ENCODE assay signal across 8 cellular contexts in the genomic region with DNA sequence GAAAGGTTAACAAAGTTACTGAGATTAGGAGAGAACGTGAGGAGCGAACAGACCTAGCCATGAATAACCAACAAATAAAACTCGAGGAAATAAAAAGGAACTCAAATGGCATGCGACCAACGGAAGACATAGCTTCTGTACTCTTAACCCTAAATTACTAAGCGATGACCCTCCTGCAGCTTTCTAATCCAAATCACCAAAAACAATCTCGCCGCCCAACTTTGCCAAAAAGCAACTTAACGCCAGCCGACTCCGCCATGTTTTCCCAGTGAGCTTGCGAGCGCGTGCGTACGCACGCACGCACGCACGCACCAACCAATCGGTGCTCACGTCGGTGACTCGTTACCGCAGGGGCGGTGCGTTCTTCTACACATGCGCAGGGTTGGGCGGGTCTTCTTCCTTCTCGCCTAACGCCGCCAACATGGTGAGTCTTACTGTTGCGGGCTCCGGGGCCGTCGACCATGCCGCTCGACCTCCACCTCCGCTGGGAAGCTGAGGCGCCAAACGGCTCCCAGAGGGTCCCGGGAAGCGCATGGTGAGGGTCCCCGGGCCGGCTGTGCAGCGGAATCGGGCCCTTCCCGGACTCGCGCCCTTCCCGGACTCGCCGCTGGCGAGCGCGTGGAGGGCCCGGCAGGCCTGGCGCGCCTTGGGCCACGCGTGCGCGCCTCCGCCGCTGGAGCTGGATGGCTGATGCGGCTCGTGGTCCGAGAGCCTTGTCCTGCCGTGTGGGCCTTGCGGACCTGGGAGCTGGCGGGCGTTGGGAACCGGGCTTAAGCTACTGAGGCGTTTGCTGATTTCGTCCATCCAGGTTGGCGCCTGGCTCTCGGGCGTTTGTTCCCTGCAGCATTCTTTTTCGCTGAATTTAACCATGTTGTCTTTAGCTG. TPM values are rescaled to one million over a fixed set of nuclear protein-coding genes. Genes with fewer than 3 reads are reported as not detected.
A peak's percentile ranks its signal among the peaks of the same experiment; 100 is the strongest.
DNase-seq lines count a peak whose midpoint lies in the region; ATAC-seq and TF ChIP-seq lines count a peak whose summit lies in the region.

RPL14 (plus strand) TSS at position 400 of the 884 bp plus-strand sequence; CDS start at position 533, 133 bp downstream.

- POLR2A ChIA-PET in GM10248 (lab: Yijun Ruan, JAX): interaction anchor here (1.0 kb wide), 2 partner anchors 15 to 25 kb away, joined by 3 read pairs; no protein-coding TSS in a partner anchor

- no peaks in the 10 kb centered on the region for H3K9me3 ChIP-seq in SU-DHL-6 (ENCODE audit: insufficient read depth, low read length)
- H3K9me3 ChIP-seq in ovary: no peaks in the 10 kb centered on the region
- no peaks in the 10 kb centered on the region for H3K9me3 ChIP-seq in thyroid gland

- peak within 1 kb of the TSS; percentile 89 for H3K9ac ChIP-seq in SU-DHL-6 (ENCODE audit: low read length)

- H3K4me1 ChIP-seq in ovary (ENCODE audit: insufficient read depth) (peaks cover 9% of the 10 kb centered on the region), thyroid gland (peaks cover 10 to 22% of the 10 kb centered on the region in 2 donors)

- no peaks in the 10 kb centered on the region for H3K27me3 ChIP-seq in SU-DHL-6 (ENCODE audit: low read length)
- H3K27me3 ChIP-seq in ovary: no peaks in the 10 kb centered on the region
- H3K27me3 ChIP-seq in thyroid gland: no peaks in the 10 kb centered on the region

- peak; percentile 16 for TF ChIP-seq EP300 in ovary (IDR thresholded peaks at IDR 0.05)

- TF ChIP-seq POLR2A in ovary (IDR thresholded peaks at IDR 0.05): peak; percentile 97
- peak; percentile 70 to 96 for TF ChIP-seq POLR2A in thyroid gland (IDR thresholded peaks at IDR 0.05)

- H3K27ac ChIP-seq in SU-DHL-6 (ENCODE audit: low read depth, low read length): peak within 1 kb of the TSS; percentile 54
- H3K27ac ChIP-seq in ovary: peak within 1 kb of the TSS; percentile 74 to 81
- peak within 1 kb of the TSS; percentile 68 to 93 (median 87) for H3K27ac ChIP-seq in thyroid gland

- CTCF ChIA-PET in GM10248 (lab: Yijun Ruan, JAX): no interaction called here

- 0% methylated on average over 66 to 79 of the region's 79 CpGs for WGBS in ovary, 3 donors
- 0% methylated on average over 17 to 39 of the region's 79 CpGs for WGBS in thyroid gland, 2 donors

- H3K36me3 ChIP-seq in SU-DHL-6 (ENCODE audit: low read length) (peaks cover 32% of the 10 kb centered on the region), ovary (no peaks in the 10 kb centered on the region), thyroid gland (peaks cover 25 to 31% of the 10 kb centered on the region in 2 donors)

- H3K4me2 ChIP-seq in SU-DHL-6 (ENCODE audit: low read depth, low read length, poor library complexity, severe bottlenecking): peak within 1 kb of the TSS; percentile 83

- H3K4me3 ChIP-seq in SU-DHL-6 (ENCODE audit: insufficient read depth, low read length, poor library complexity, severe bottlenecking) (peak within 1 kb of the TSS; percentile 73), ovary (peak within 1 kb of the TSS; percentile 99), thyroid gland (replicated peaks in 1 of 3) (peak within 1 kb of the TSS; percentile 59 to 86 (median 81))

- ATAC-seq in HG02623 (IDR thresholded peaks at IDR 0.05; ENCODE audit: unreplicated experiment) (peak; percentile 44), Right ventricle myocardium inferior (peak; percentile 92)

- no peaks in the 10 kb centered on the region for H3K9me2 ChIP-seq in SU-DHL-6 (replicated peaks; ENCODE audit: insufficient read depth, low read length)

- H2AFZ ChIP-seq in SU-DHL-6 (ENCODE audit: low read depth, low read length, severe bottlenecking): peak within 1 kb of the TSS; percentile 86

- peaks cover 32% of the 10 kb centered on the region for H3K79me2 ChIP-seq in SU-DHL-6 (ENCODE audit: insufficient read depth, low read length)

- intact Hi-C loops in Right ventricle myocardium inferior (cut with DNase I): loop anchor here (2.0 kb wide), 2 partner anchors 20 to 130 kb away; partner anchors contain the start of gene ZNF619
- intact Hi-C loops in ovary (cut with DNase I): loop anchor here in 3 of 4 donors (5.0 to 10.0 kb wide), 3 partner anchors 132 to 150 kb away; partner anchors contain the start of gene EIF1B (in 1 of the 3)
- intact Hi-C loops in thyroid gland (cut with DNase I): no loop called here

- TF ChIP-seq CTCF in GM10248 (IDR thresholded peaks at IDR 0.05; ENCODE audit: control extremely low read depth, extremely low read depth, low read depth, missing control alignments) (no peak), SU-DHL-6 (IDR thresholded peaks at IDR 0.05; ENCODE audit: insufficient read depth, low read length, poor library complexity, severe bottlenecking) (no peak), ovary (IDR thresholded peaks at IDR 0.05) (no peak), thyroid gland (IDR thresholded peaks at IDR 0.05) (peak in 1 of 6 experiments; percentile 24)

- peaks cover 13% of the 10 kb centered on the region; the same call in 1 of the 2 replicates for H3F3A ChIP-seq in SU-DHL-6 (ENCODE audit: insufficient read depth)

- H4K20me1 ChIP-seq in SU-DHL-6 (ENCODE audit: low read depth, low read length): peaks cover 25% of the 10 kb centered on the region

- peak; percentile 93 for DNase-seq in GM10248 (ENCODE audit: extremely low spot score)
- DNase-seq in NCI-H1105 (lab: John Stamatoyannopoulos, UW): peak; percentile 81
- DNase-seq in activated naive CD8-positive, alpha-beta T cell treated with anti-CD3 and anti-CD28 coated beads, Interleukin-2, amount 50 U/mL, for 16 hours (ENCODE audit: low read depth, low spot score): peak; percentile 92
- peak; percentile 99 for DNase-seq in Right ventricle myocardium inferior (ENCODE audit: missing footprints)
- DNase-seq in ovary: peak; percentile 95 to 97 (median 96)
- peak; percentile 97 for DNase-seq in thyroid gland

RNA-seq across cellular contexts. Expression of gene RPL14, which starts in this region (rescaled TPM):
- 1,077 TPM for total RNA-seq in Right ventricle myocardium inferior
- 1,000 to 10,000 TPM in 5 of 7 donors, 100 to 1,000 TPM in 2; 668 to 4,413 (median 2,836) TPM for total RNA-seq in ovary
- polyA plus RNA-seq in ovary: 1,000 to 10,000 TPM; 1,943 to 2,259 TPM
- 100 to 1,000 TPM; 272 to 723 (median 339) TPM for total RNA-seq in thyroid gland

Comparison
In these comparisons a context has a peak if more than half of its experiments do, and no peak if none do; other contexts are left out.
1. Peak in every context shown above with its lines: DNase-seq, ATAC-seq, H3K4me3 ChIP-seq and H3K27ac ChIP-seq.